In genomic region chr6:168207421-168208175, GRCh38 we compare ENCODE assay signal across 27 cellular contexts.
"Had no signal": no experiment of that assay in that cellular context is flagged by ENCODE, and none has a peak within 500 bp of the region (broad histone marks: within the 10 kb centered on the region; RNA-seq: fewer than 3 reads in every experiment).

No MANE protein-coding gene starts in this region.

- H2AFZ ChIP-seq: PC-9 had no signal

- H3K9ac ChIP-seq: KMS-11 had no signal

- H3K27me3 ChIP-seq: ascending aorta, body of pancreas, MG63 had no signal

- H3K4me3 ChIP-seq: ascending aorta, body of pancreas, MG63, PC-9 had no signal

- H3K4me3 Mint-ChIP-seq: activated CD8-positive, alpha-beta memory T cell treated with anti-CD3 and anti-CD28 coated beads, Interleukin-2, amount 10 ng/mL, durations not matched to agents 7 days and 5 days; activated naive CD8-positive, alpha-beta T cell treated with anti-CD3 and anti-CD28 coated beads, Interleukin-2, amount 50 U/mL, for 24 hours; activated T-cell treated with anti-CD3 and anti-CD28 coated beads, Interleukin-2, amount 50 U/mL, for 24 hours; activated T-helper 1 cell treated with anti-CD3 and anti-CD28 coated beads, Interleukin-12 subunit alpha, Interleukin-12 subunit beta, Interleukin-2, Interleukin-4 antibody, amounts not matched to agents 30 ng/mL and 10 ng/mL and 1 ng/mL, durations not matched to agents 14 hours and 24 hours and 36 hours; IgD-negative memory B cell; T-helper 17 cell; WTC11 had no signal

- H3K9me3 ChIP-seq: ascending aorta, body of pancreas had no signal

- H3K4me1 ChIP-seq: ascending aorta, body of pancreas had no signal

- H3K36me3 Mint-ChIP-seq: activated CD8-positive, alpha-beta memory T cell treated with anti-CD3 and anti-CD28 coated beads, Interleukin-2, amount 10 ng/mL, durations not matched to agents 7 days and 5 days; activated naive CD4-positive, alpha-beta T cell treated with anti-CD3 and anti-CD28 coated beads, Interleukin-2, amount 50 U/mL, for 72 hours; IgD-negative memory B cell had no signal

- H3K4me2 ChIP-seq: KMS-11, PC-9 had no signal

- DNase-seq: activated CD4-positive, alpha-beta T cell treated with anti-CD3 and anti-CD28 coated beads for 48 hours; activated CD4-positive, alpha-beta T cell treated with anti-CD3 and anti-CD28 coated beads, Interleukin-2, amount 50 U/mL, for 48 hours; activated CD4-positive, CD25-positive, alpha-beta regulatory T cell treated with anti-CD3 and anti-CD28 coated beads, Interleukin-2, amount 50 U/mL, for 72 hours; activated CD8-positive, alpha-beta memory T cell treated with anti-CD3 and anti-CD28 coated beads, Interleukin-2, amount 10 ng/mL, durations not matched to agents 7 days and 5 days; activated effector memory CD4-positive, alpha-beta T cell treated with Interleukin-2 at 50 U/mL for 16 hours; activated naive CD4-positive, alpha-beta T cell treated with Interleukin-2 at 50 U/mL for 16 hours; activated naive CD8-positive, alpha-beta T cell treated with anti-CD3 and anti-CD28 coated beads, Interleukin-2, amount 50 U/mL, for 24 hours; activated T-cell treated with anti-CD3 and anti-CD28 coated beads, Interleukin-2, amount 50 U/mL, for 24 hours; amniotic stem cell; NCI-H1105; NCI-H1436; NCI-H1694 treated with DMSO at 0.1 percent for 48 hours; NCI-H2081; NCI-H510A treated with DMSO at 0.1 percent for 48 hours; NCI-H69; PC-9; SIG-M5; T-helper 17 cell; T-helper 9 cell had no signal

- ATAC-seq: activated CD8-positive, alpha-beta memory T cell treated with anti-CD3 and anti-CD28 coated beads, Interleukin-2, amount 10 ng/mL, durations not matched to agents 7 days and 5 days; activated naive CD4-positive, alpha-beta T cell treated with anti-CD3 and anti-CD28 coated beads, Interleukin-2, amount 50 U/mL, for 72 hours; activated naive CD8-positive, alpha-beta T cell treated with anti-CD3 and anti-CD28 coated beads, Interleukin-2, amount 50 U/mL, for 24 hours; body of pancreas; T-helper 17 cell had no signal

- H3K9me3 Mint-ChIP-seq: activated naive CD4-positive, alpha-beta T cell treated with anti-CD3 and anti-CD28 coated beads, Interleukin-2, amount 50 U/mL, for 72 hours; activated naive CD8-positive, alpha-beta T cell treated with anti-CD3 and anti-CD28 coated beads, Interleukin-2, amount 50 U/mL, for 24 hours; activated T-cell treated with anti-CD3 and anti-CD28 coated beads, Interleukin-2, amount 50 U/mL, for 24 hours; activated T-helper 1 cell treated with anti-CD3 and anti-CD28 coated beads, Interleukin-12 subunit alpha, Interleukin-12 subunit beta, Interleukin-2, Interleukin-4 antibody, amounts not matched to agents 30 ng/mL and 10 ng/mL and 1 ng/mL, durations not matched to agents 14 hours and 24 hours and 36 hours had no signal

- H3K27ac ChIP-seq: ascending aorta, body of pancreas, KMS-11, PC-9 had no signal

- H3K36me3 ChIP-seq: ascending aorta, MG63 had no signal

- H3K27me3 Mint-ChIP-seq: activated naive CD8-positive, alpha-beta T cell treated with anti-CD3 and anti-CD28 coated beads, Interleukin-2, amount 50 U/mL, for 24 hours; activated T-cell treated with anti-CD3 and anti-CD28 coated beads, Interleukin-2, amount 50 U/mL, for 24 hours; IgD-negative memory B cell had no signal

- H3K27ac Mint-ChIP-seq: activated CD8-positive, alpha-beta memory T cell treated with anti-CD3 and anti-CD28 coated beads, Interleukin-2, amount 10 ng/mL, durations not matched to agents 7 days and 5 days; activated naive CD4-positive, alpha-beta T cell treated with anti-CD3 and anti-CD28 coated beads, Interleukin-2, amount 50 U/mL, for 72 hours; activated naive CD8-positive, alpha-beta T cell treated with anti-CD3 and anti-CD28 coated beads, Interleukin-2, amount 50 U/mL, for 24 hours; activated T-cell treated with anti-CD3 and anti-CD28 coated beads, Interleukin-2, amount 50 U/mL, for 24 hours; activated T-helper 1 cell treated with anti-CD3 and anti-CD28 coated beads, Interleukin-12 subunit alpha, Interleukin-12 subunit beta, Interleukin-2, Interleukin-4 antibody, amounts not matched to agents 30 ng/mL and 10 ng/mL and 1 ng/mL, durations not matched to agents 14 hours and 24 hours and 36 hours; IgD-negative memory B cell; T-helper 17 cell; WTC11 had no signal

- H3K4me1 Mint-ChIP-seq: activated CD8-positive, alpha-beta memory T cell treated with anti-CD3 and anti-CD28 coated beads, Interleukin-2, amount 10 ng/mL, durations not matched to agents 7 days and 5 days; activated naive CD8-positive, alpha-beta T cell treated with anti-CD3 and anti-CD28 coated beads, Interleukin-2, amount 50 U/mL, for 24 hours; T-helper 17 cell had no signal
